In genomic region chr17:37708008-37708615, GRCh38 we compare ENCODE assay signal across 2 cellular contexts.
TF ChIP-seq lines count a peak whose summit lies in the region.

No MANE protein-coding gene starts in this region.

TF ChIP-seq in K562, 482 proteins besides CTCF, POLR2A, EP300 and RAD21:
- TF ChIP-seq ATF1 (CRISPR knock-in tag; IDR thresholded peaks at IDR 0.05), result no peak
- 0 out of 2 replicates have a peak, but pooled peaks have one; percentile 39 for TF ChIP-seq ATF1 (tag; IDR thresholded peaks at IDR 0.05)
- TF ChIP-seq BCOR (IDR thresholded peaks at IDR 0.05), result 0 out of 2 replicates have a peak, but pooled peaks have one; percentile 11
- peak; percentile 54 for TF ChIP-seq RBM25 (IDR thresholded peaks at IDR 0.05; ENCODE audit: low read depth, low read length, severe bottlenecking)
- TF ChIP-seq FOXP1 (CRISPR knock-in tag; IDR thresholded peaks at IDR 0.05), result no peak
- TF ChIP-seq TSC22D4 (tag; IDR thresholded peaks at IDR 0.05), result no peak
TF ChIP-seq in K562: peak in this region for 3.

TF ChIP-seq in liver, 16 proteins besides CTCF, POLR2A, EP300 and RAD21:
- peak; percentile 38 for TF ChIP-seq FOXA1 (IDR thresholded peaks at IDR 0.05)
- peak; percentile 81 for TF ChIP-seq REST (IDR thresholded peaks at IDR 0.05)
- no peak for TF ChIP-seq ZBTB33 (IDR thresholded peaks at IDR 0.05)
- TF ChIP-seq JUND (IDR thresholded peaks at IDR 0.05), result peak in 1 of 2 donors; percentile 42
- TF ChIP-seq SP1 (IDR thresholded peaks at IDR 0.05), result peak; percentile 76
- TF ChIP-seq HNF4A (conservative IDR thresholded peaks at IDR 0.05), result peak; percentile 46 to 64
- TF ChIP-seq FOXA2 (IDR thresholded peaks at IDR 0.05), result peak; percentile 53
- TF ChIP-seq HNF4G (IDR thresholded peaks at IDR 0.05), result no peak
- TF ChIP-seq MAX (IDR thresholded peaks at IDR 0.05), result peak; percentile 78
- no peak for TF ChIP-seq YY1 (IDR thresholded peaks at IDR 0.05)
- TF ChIP-seq EGR1 (IDR thresholded peaks at IDR 0.05; ENCODE audit: low read depth in 2 of 2), result no peak
- no peak for TF ChIP-seq GABPA (IDR thresholded peaks at IDR 0.05 in 1 of 2, conservative IDR thresholded peaks at IDR 0.05 in 1 of 2)
- TF ChIP-seq TAF1 (conservative IDR thresholded peaks at IDR 0.05), result peak; percentile 82
- TF ChIP-seq ATF3 (IDR thresholded peaks at IDR 0.05), result no peak
- no peak for TF ChIP-seq NR2F2 (IDR thresholded peaks at IDR 0.05)
- TF ChIP-seq RXRA (IDR thresholded peaks at IDR 0.05), result peak; percentile 43 to 69
